ENCODE assay signal across 12 cellular contexts in genomic region chr19:7988307-7988706, GRCh38. TPM values are rescaled to one million over a fixed set of nuclear protein-coding genes. Genes with fewer than 3 reads are reported as not detected.
DNase-seq lines count a peak whose midpoint lies in the region; TF ChIP-seq lines count a peak whose summit lies in the region.
"Had no signal": no experiment of that assay in that cellular context is flagged by ENCODE, and none has a peak within 500 bp of the region (broad histone marks: within the 10 kb centered on the region; RNA-seq: fewer than 3 reads in every experiment).

No MANE protein-coding gene starts in this region.

- intact Hi-C loops in breast epithelium (cut with DNase I; ENCODE audit: low total_unique reads): no loop called here

- H3K9me3 ChIP-seq in HUES6 (ENCODE audit: control insufficient read depth, insufficient read depth, low read depth, low read length) (no peaks in the 10 kb centered on the region), breast epithelium (no peaks in the 10 kb centered on the region)

- H3K9ac ChIP-seq in HUES6 (ENCODE audit: low read length): peak overlapping the region; percentile 22

- H3K4me1 Mint-ChIP-seq in mesothelial cell of epicardium: peaks cover 21% of the 10 kb centered on the region

- no peak overlapping the region for H3K4me3 ChIP-seq in HUES6 (ENCODE audit: low read depth, low read length)
- H3K4me3 ChIP-seq in breast epithelium: no peak overlapping the region

- peaks cover 39% of the 10 kb centered on the region for H3K36me3 Mint-ChIP-seq in mesothelial cell of epicardium

- H3K27ac ChIP-seq in 22Rv1 (peak overlapping the region; percentile 27; the same call in 1 of the 2 replicates), HUES6 (ENCODE audit: low read depth, low read length) (no peak overlapping the region), breast epithelium (peak overlapping the region; percentile 88 to 93)

- no peaks in the 10 kb centered on the region; the same call in 1 of the 2 replicates for H3K4me1 ChIP-seq in HUES6 (ENCODE audit: control insufficient read depth, insufficient read depth, low read length)
- peaks cover 23 to 28% of the 10 kb centered on the region in 2 donors for H3K4me1 ChIP-seq in breast epithelium

- DNase-seq in breast epithelium (ENCODE audit: low spot score in 2 of 2) (no peak), mesothelial cell of epicardium (ENCODE audit: low spot score in 2 of 2, unreplicated experiment in 2 of 2) (no peak), foreskin melanocyte (no peak), NCI-H2196 (lab: John Stamatoyannopoulos, UW; ENCODE audit: unreplicated experiment) (no peak), NCI-H524 treated with DMSO at 0.1 percent for 48 hours (lab: John Stamatoyannopoulos, UW) (no peak)
- DNase-seq in stimulated activated CD4-positive, alpha-beta T cell treated with anti-CD3 and anti-CD28 coated beads, Interleukin-4, amount 100 ng/mL, for 24 hours: no peak
- DNase-seq: activated CD4-positive, CD25-positive, alpha-beta regulatory T cell treated with anti-CD3 and anti-CD28 coated beads, Interleukin-2, amount 50 U/mL, for 72 hours; H7; MM.1S; NCI-H2171 treated with DMSO at 0.1 percent for 48 hours had no signal

- peak overlapping the region; percentile 96 for H3K27ac Mint-ChIP-seq in mesothelial cell of epicardium

- no peak for TF ChIP-seq CTCF in 22Rv1 (IDR thresholded peaks at IDR 0.05)
- TF ChIP-seq CTCF in breast epithelium (IDR thresholded peaks at IDR 0.05): no peak
- TF ChIP-seq CTCF in mesothelial cell of epicardium (IDR thresholded peaks at IDR 0.05; ENCODE audit: unreplicated experiment): no peak

- H3K27me3 Mint-ChIP-seq in mesothelial cell of epicardium (ENCODE audit: low read depth): no peaks in the 10 kb centered on the region

- no peak for TF ChIP-seq POLR2A in breast epithelium (IDR thresholded peaks at IDR 0.05)

- no peaks in the 10 kb centered on the region for H3K9me3 Mint-ChIP-seq in mesothelial cell of epicardium

- H3K4me3 Mint-ChIP-seq in mesothelial cell of epicardium: no peak overlapping the region

- H3K27me3 ChIP-seq in HUES6 (ENCODE audit: control insufficient read depth, insufficient read depth, low read length): no peaks in the 10 kb centered on the region
- no peaks in the 10 kb centered on the region for H3K27me3 ChIP-seq in breast epithelium

- H3K36me3 ChIP-seq in HUES6 (ENCODE audit: control insufficient read depth, insufficient read depth, low read length): peaks cover 93% of the 10 kb centered on the region
- H3K36me3 ChIP-seq in breast epithelium: no peaks in the 10 kb centered on the region

RNA-seq across cellular contexts. Expression of gene ELAVL1, which starts 17.1 kb away (rescaled TPM):
- 10 to 100 TPM; 28.6 to 30.8 (median 29.7) TPM for total RNA-seq in breast epithelium
- 112 to 119 TPM (median 116 TPM) in 3 replicates for total RNA-seq in mesothelial cell of epicardium

RNA-seq across cellular contexts. Expression of gene TIMM44, which starts 44.8 kb away (rescaled TPM):
- total RNA-seq in breast epithelium (10 to 100 TPM; 29.3 to 59.6 (median 57.8) TPM), mesothelial cell of epicardium (76.3 to 80.7 TPM (median 78.3 TPM) in 3 replicates)
